In the genomic region with DNA sequence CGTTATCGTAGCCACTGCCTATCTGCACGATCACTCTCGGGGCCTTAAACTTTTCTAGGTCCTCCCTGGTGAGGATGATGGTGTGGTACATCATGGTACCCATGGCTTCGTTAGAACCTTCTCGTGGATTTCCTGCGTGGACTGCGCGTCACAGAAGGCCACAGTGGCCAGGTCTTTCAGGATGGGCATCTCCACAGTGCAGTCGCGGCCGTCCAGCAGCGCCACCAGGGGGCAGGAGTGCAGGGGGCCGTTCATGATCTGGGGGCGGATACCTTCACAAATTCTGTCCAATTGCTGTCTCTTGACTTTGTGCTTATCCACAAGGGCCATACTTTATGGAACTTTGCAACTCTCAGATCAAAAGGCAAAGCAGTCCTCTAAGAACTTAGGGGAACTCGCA, we compare ENCODE assay signal across 15 cellular contexts.
DNase-seq lines count a peak whose midpoint lies in the region; ATAC-seq and TF ChIP-seq lines count a peak whose summit lies in the region.
"Had no signal": no experiment of that assay in that cellular context is flagged by ENCODE, and none has a peak within 500 bp of the region (broad histone marks: within the 10 kb centered on the region; RNA-seq: fewer than 3 reads in every experiment).

No MANE protein-coding gene starts in this region.

- no peak overlapping the region for H3T11ph ChIP-seq in H9 (ENCODE audit: low read length)

- H3K23ac ChIP-seq in H9 (ENCODE audit: insufficient read length, low read depth, low read length), result no peak overlapping the region

- H2BK12ac ChIP-seq in H9 (ENCODE audit: insufficient read length, low read depth, low read length), result no peak overlapping the region

- H3K14ac ChIP-seq in H9 (ENCODE audit: insufficient read depth, low read length), result no peak overlapping the region

- H4K8ac ChIP-seq in H9 (replicated peaks; ENCODE audit: insufficient read length, low read depth, low read length), result no peak overlapping the region

- H3K36me3 Mint-ChIP-seq in H9 (ENCODE audit: insufficient read depth in 1 of 3, low read depth in 3 of 3), result no peaks in the 10 kb centered on the region

- H3K27me3 Mint-ChIP-seq in H9 (ENCODE audit: low read depth), result peaks cover 26% of the 10 kb centered on the region

- no peaks in the 10 kb centered on the region for H3K9me3 ChIP-seq in H9 (ENCODE audit: control insufficient read depth, low read depth, low read length)
- H3K9me3 ChIP-seq in smooth muscle cell (replicated peaks; ENCODE audit: low read depth), result no peaks in the 10 kb centered on the region
- H3K9me3 ChIP-seq: pancreas, SJSA1 had no signal

- no peak overlapping the region for H3K27ac ChIP-seq in H9 (ENCODE audit: insufficient read length, low read depth, low read length)
- no peak overlapping the region for H3K27ac ChIP-seq in foreskin keratinocyte
- no peak overlapping the region for H3K27ac ChIP-seq in smooth muscle cell (ENCODE audit: low read depth)
- H3K27ac ChIP-seq: pancreas, SJSA1 had no signal

- no peaks in the 10 kb centered on the region for H3F3A ChIP-seq in smooth muscle cell (ENCODE audit: low read depth)

- H3K4me3 Mint-ChIP-seq in H9, result no peak overlapping the region

- H4K20me1 ChIP-seq in H9 (ENCODE audit: control insufficient read depth, insufficient read depth, insufficient read length), result no peaks in the 10 kb centered on the region
- no peaks in the 10 kb centered on the region for H4K20me1 ChIP-seq in smooth muscle cell (ENCODE audit: low read depth)

- H3K18ac ChIP-seq in H9 (ENCODE audit: insufficient read length, low read depth, low read length), result peak overlapping the region; percentile 48

- DNase-seq in AG09309 (ENCODE audit: low read depth) (no peak), H9 (peak; percentile 59), foreskin keratinocyte (no peak), smooth muscle cell (lab: John Stamatoyannopoulos, UW; ENCODE audit: unreplicated experiment) (no peak), AG20443 (ENCODE audit: low spot score) (no peak), SW 1271 (lab: John Stamatoyannopoulos, UW) (no peak)
- DNase-seq in activated CD4-positive, CD25-positive, alpha-beta regulatory T cell (lab: John Stamatoyannopoulos, UW), result no peak
- DNase-seq: activated gamma-delta T cell treated with Interleukin-2 at 50 U/mL for 16 hours; effector CD4-positive, alpha-beta T cell; midbrain; NCI-H2107; pancreas; stimulated activated CD4-positive, alpha-beta T cell treated with anti-CD3 and anti-CD28 coated beads, Interleukin-12 subunit alpha, Interleukin-12 subunit beta, amount 100 ng/mL, for 4 hours had no signal

- H3K36me3 ChIP-seq in smooth muscle cell (ENCODE audit: low read depth), result no peaks in the 10 kb centered on the region

- no peak overlapping the region for H2BK120ac ChIP-seq in H9 (ENCODE audit: low read depth, low read length, poor library complexity, severe bottlenecking)

- no peaks in the 10 kb centered on the region for H3K4me1 ChIP-seq in H9 (ENCODE audit: insufficient read depth, low read length)
- no peaks in the 10 kb centered on the region for H3K4me1 ChIP-seq in foreskin keratinocyte
- H3K4me1 ChIP-seq in smooth muscle cell (ENCODE audit: low read depth), result no peaks in the 10 kb centered on the region
- H3K4me1 ChIP-seq: pancreas had no signal

- no peak overlapping the region for H2BK5ac ChIP-seq in H9 (ENCODE audit: insufficient read length, low read length)

- H3K4ac ChIP-seq in H9 (ENCODE audit: low read depth, low read length), result no peak overlapping the region

- H2AK5ac ChIP-seq in H9 (ENCODE audit: insufficient read length, low read length), result no peak overlapping the region

- WGBS in H9 (ENCODE audit: extremely low coverage, insufficient read length, low lambda C conversion rate), result no CpG with 5 or more reads among the region's 16 CpGs
- WGBS in smooth muscle cell (ENCODE audit: low lambda C conversion rate), result 88% methylated on average over 16 of the region's 16 CpGs

- no peak overlapping the region for H3K56ac ChIP-seq in H9 (ENCODE audit: insufficient read length, low read depth, low read length)

- no peak overlapping the region for H2AFZ ChIP-seq in H9 (ENCODE audit: low read length)
- H2AFZ ChIP-seq in smooth muscle cell (ENCODE audit: low read depth), result no peak overlapping the region

- H3K9me3 Mint-ChIP-seq in H9, result no peaks in the 10 kb centered on the region

- H3K27ac Mint-ChIP-seq in H9, result no peak overlapping the region

- no peaks in the 10 kb centered on the region for H3K27me3 ChIP-seq in H9 (ENCODE audit: insufficient read depth, low read length)
- H3K27me3 ChIP-seq in foreskin keratinocyte, result no peaks in the 10 kb centered on the region
- H3K27me3 ChIP-seq in smooth muscle cell (ENCODE audit: low read depth), result no peaks in the 10 kb centered on the region
- H3K27me3 ChIP-seq: pancreas, SJSA1 had no signal

- H3K79me1 ChIP-seq in H9 (ENCODE audit: insufficient read depth, low read depth, low read length, poor library complexity, severe bottlenecking), result no peaks in the 10 kb centered on the region

- H3K9ac ChIP-seq in H9 (ENCODE audit: extremely low read depth, insufficient read length, low read length) (no peak overlapping the region), smooth muscle cell (ENCODE audit: low read depth) (no peak overlapping the region)

- H3K4me3 ChIP-seq in AG09309 (ENCODE audit: control insufficient read depth, low read depth, low read length) (no peak overlapping the region), WI38 (ENCODE audit: low read depth, low read length) (no peak overlapping the region), smooth muscle cell (no peak overlapping the region)
- H3K4me3 ChIP-seq: pancreas, SJSA1 had no signal

- no peaks in the 10 kb centered on the region for H3K79me2 ChIP-seq in H9 (ENCODE audit: insufficient read depth, low read length)
- peaks cover 5% of the 10 kb centered on the region for H3K79me2 ChIP-seq in smooth muscle cell (ENCODE audit: low read depth)

- H3K23me2 ChIP-seq in H9 (ENCODE audit: insufficient read length, low read depth, low read length, poor library complexity, severe bottlenecking), result no peaks in the 10 kb centered on the region

- no peak overlapping the region for H4K5ac ChIP-seq in H9 (ENCODE audit: insufficient read length, low read depth, low read length)

- no peak overlapping the region for H4K91ac ChIP-seq in H9 (ENCODE audit: insufficient read length, low read depth, low read length)

- no peak overlapping the region for H2BK20ac ChIP-seq in H9 (ENCODE audit: low read depth, low read length, poor library complexity, severe bottlenecking)

- peaks cover 0 to 2% of the 10 kb centered on the region in 2 experiments; a peak in 1 of 4 replicates for H3K4me1 Mint-ChIP-seq in H9

- TF ChIP-seq CTCF in AG09309 (IDR thresholded peaks at IDR 0.05; ENCODE audit: control insufficient read depth, insufficient read depth, low read depth, low read length, missing control alignments) (peak; percentile 20), H9 (conservative IDR thresholded peaks at IDR 0.05) (peak; percentile 64), WI38 (IDR thresholded peaks at IDR 0.05; ENCODE audit: low read depth, low read length) (peak; percentile 17), foreskin keratinocyte (conservative IDR thresholded peaks at IDR 0.05) (peak; percentile 40), smooth muscle cell (IDR thresholded peaks at IDR 0.05; ENCODE audit: borderline replicate concordance, insufficient read depth, poor library complexity, severe bottlenecking) (no peak)

- H3K4me2 ChIP-seq in H9 (ENCODE audit: insufficient read depth, insufficient read length, low read length), result no peak overlapping the region
- H3K4me2 ChIP-seq in smooth muscle cell, result no peak overlapping the region

- ATAC-seq in foreskin keratinocyte, result peak; percentile 19
- ATAC-seq: pancreas had no signal

- H2BK15ac ChIP-seq in H9 (ENCODE audit: low read depth, low read length), result 0 out of 2 replicates have a peak overlapping the region, but pooled peaks have one; percentile 25
